ENCODE assay signal across 1 cellular context in genomic region chr10:70148516-70148915, GRCh38.
TF ChIP-seq lines count a peak whose summit lies in the region.

No MANE protein-coding gene starts in this region.

TF ChIP-seq in endothelial cell of umbilical vein, 7 proteins besides CTCF, POLR2A, EP300 and RAD21:
- TF ChIP-seq MAX (IDR thresholded peaks at IDR 0.05; ENCODE audit: insufficient read depth, insufficient read length), result no peak
- no peak for TF ChIP-seq FOS (IDR thresholded peaks at IDR 0.05; ENCODE audit: borderline replicate concordance, insufficient read depth, low read length)
- no peak for TF ChIP-seq GATA2 (IDR thresholded peaks at IDR 0.05; ENCODE audit: insufficient read depth, insufficient read length, low read depth, low read length)
- no peak for TF ChIP-seq JUN (IDR thresholded peaks at IDR 0.05; ENCODE audit: borderline replicate concordance, insufficient read depth, insufficient read length, low read depth)
- no peak for TF ChIP-seq POLR2AphosphoS5 (IDR thresholded peaks at IDR 0.05; ENCODE audit: insufficient read depth, low read depth, low read length)
- no peak for TF ChIP-seq MYC (IDR thresholded peaks at IDR 0.05; ENCODE audit: low read depth, low read length)
- no peak for TF ChIP-seq EZH2 (IDR thresholded peaks at IDR 0.05; ENCODE audit: borderline replicate concordance, low read depth, low read length, severe bottlenecking)
